ENCODE assay signal across 1 cellular context in the genomic region with DNA sequence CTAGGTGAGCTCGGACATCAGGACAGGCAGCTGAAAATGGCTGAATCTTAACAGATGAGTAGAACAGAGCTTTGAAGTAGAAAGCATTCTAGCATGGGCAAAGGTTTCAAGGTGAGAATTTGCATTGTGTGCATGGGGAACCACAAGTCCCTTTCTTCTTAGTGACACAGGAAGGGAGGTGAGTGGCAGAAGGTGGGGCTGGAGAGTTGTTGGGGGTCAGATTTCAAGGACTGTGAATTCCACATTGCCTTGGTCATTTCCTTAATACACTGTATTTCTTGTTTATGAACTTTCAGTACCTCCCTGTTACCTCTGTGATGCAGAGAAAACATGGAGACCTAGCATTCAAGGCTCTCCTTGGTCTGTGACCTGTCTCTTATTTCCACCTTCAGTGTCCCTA.
TF ChIP-seq lines count a peak whose summit lies in the region.

No MANE protein-coding gene starts in this region.

TF ChIP-seq in endothelial cell of umbilical vein, 7 proteins besides CTCF, POLR2A, EP300 and RAD21:
- TF ChIP-seq MAX (IDR thresholded peaks at IDR 0.05; ENCODE audit: insufficient read depth, insufficient read length) (no peak), GATA2 (IDR thresholded peaks at IDR 0.05; ENCODE audit: insufficient read depth, insufficient read length, low read depth, low read length) (no peak), FOS (IDR thresholded peaks at IDR 0.05; ENCODE audit: borderline replicate concordance, insufficient read depth, low read length) (no peak), JUN (IDR thresholded peaks at IDR 0.05; ENCODE audit: borderline replicate concordance, insufficient read depth, insufficient read length, low read depth) (no peak), MYC (IDR thresholded peaks at IDR 0.05; ENCODE audit: low read depth, low read length) (no peak), EZH2 (IDR thresholded peaks at IDR 0.05; ENCODE audit: borderline replicate concordance, low read depth, low read length, severe bottlenecking) (no peak), POLR2AphosphoS5 (IDR thresholded peaks at IDR 0.05; ENCODE audit: insufficient read depth, low read depth, low read length) (no peak)
TF ChIP-seq in endothelial cell of umbilical vein: peak in this region for 0.
